Comparison of ENCODE assay signal across 10 cellular contexts in the genomic region with DNA sequence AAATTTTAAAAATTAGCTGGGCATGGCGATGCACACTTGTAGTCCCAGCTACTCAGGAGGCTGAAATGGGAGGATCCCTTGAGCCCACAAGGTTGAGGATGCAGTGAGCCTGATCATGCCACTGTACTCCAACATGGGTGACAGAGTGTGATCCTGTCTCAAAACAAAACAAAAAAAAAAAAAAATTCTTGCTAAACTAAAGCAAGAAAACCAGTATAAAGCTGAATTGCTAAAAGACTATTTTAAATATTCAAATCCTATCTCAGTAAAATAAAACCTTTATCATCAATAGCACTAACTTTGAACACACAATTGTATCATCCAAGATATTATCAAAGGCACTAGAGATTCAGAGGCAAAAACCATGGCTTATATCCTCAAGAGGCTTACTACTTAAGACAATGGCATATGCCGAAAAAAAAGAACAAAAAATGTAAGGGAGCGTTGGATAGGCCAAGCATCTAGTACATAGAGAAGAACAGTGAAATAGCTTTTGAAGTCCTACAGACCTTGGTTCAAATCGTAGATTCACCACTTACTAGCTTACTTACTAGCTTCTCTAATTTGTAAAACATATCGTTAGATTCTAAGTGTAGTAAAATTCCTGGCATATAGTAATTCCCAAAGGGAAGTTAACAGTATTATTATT. TPM values are rescaled to one million over a fixed set of nuclear protein-coding genes. Genes with fewer than 3 reads are reported as not detected.
A peak's percentile ranks its signal among the peaks of the same experiment; 100 is the strongest.
DNase-seq lines count a peak whose midpoint lies in the region; ATAC-seq and TF ChIP-seq lines count a peak whose summit lies in the region.
"Had no signal": no experiment of that assay in that cellular context is flagged by ENCODE, and none has a peak within 500 bp of the region (broad histone marks: within the 10 kb centered on the region; RNA-seq: fewer than 3 reads in every experiment).

No MANE protein-coding gene starts in this region.

- no peak for TF ChIP-seq POLR2A in stomach (IDR thresholded peaks at IDR 0.05)

- no peaks in the 10 kb centered on the region for H3K9me2 ChIP-seq in SK-N-SH

- DNase-seq in SK-N-SH (no peak), RWPE2 (ENCODE audit: low spot score) (no peak), globus pallidus (ENCODE audit: low spot score) (peak; percentile 16), stomach (no peak), GM20000 (ENCODE audit: low spot score) (no peak), epidermal melanocyte (ENCODE audit: insufficient read length, low spot score) (no peak)
- DNase-seq: activated effector memory CD4-positive, alpha-beta T cell treated with Interleukin-2 at 50 U/mL for 16 hours; NCI-H146 had no signal

- TF ChIP-seq EP300 in SK-N-SH (IDR thresholded peaks at IDR 0.05; ENCODE audit: borderline replicate concordance in 1 of 2, low read depth in 1 of 2, low read length in 1 of 2) (no peak), stomach (IDR thresholded peaks at IDR 0.05) (no peak)

- TF ChIP-seq RAD21 in SK-N-SH (IDR thresholded peaks at IDR 0.05; ENCODE audit: low read length), result no peak

- peaks cover 5% of the 10 kb centered on the region for H3F3A ChIP-seq in SK-N-SH (replicated peaks; ENCODE audit: insufficient read depth)

- intact Hi-C loops in stomach (cut with DNase I; ENCODE audit: low total_unique reads), result no loop called here

- H3K27me3 ChIP-seq in SK-N-SH (ENCODE audit: insufficient read depth), result no peaks in the 10 kb centered on the region
- H3K27me3 ChIP-seq in RWPE2 (ENCODE audit: insufficient read depth, poor library complexity, severe bottlenecking), result no peaks in the 10 kb centered on the region
- no peaks in the 10 kb centered on the region for H3K27me3 ChIP-seq in stomach

- POLR2A ChIA-PET in SK-N-SH (lab: Yijun Ruan, JAX), result no interaction called here

- peak overlapping the region; percentile 95; the same call in 1 of the 2 replicates for H3K4me2 ChIP-seq in SK-N-SH

- no peak overlapping the region for H3K9ac ChIP-seq in SK-N-SH

- ATAC-seq in SK-N-SH treated with all-trans-retinoic acid at 6 μM for 48 hours (no peak), RWPE2 (ENCODE audit: low read depth) (no peak), HG02571 (IDR thresholded peaks at IDR 0.05; ENCODE audit: unreplicated experiment) (no peak)

- TF ChIP-seq CTCF in SK-N-SH (IDR thresholded peaks at IDR 0.05) (no peak), RWPE2 (IDR thresholded peaks at IDR 0.05; ENCODE audit: poor library complexity, severe bottlenecking) (no peak), stomach (IDR thresholded peaks at IDR 0.05) (no peak), GM20000 (IDR thresholded peaks at IDR 0.05; ENCODE audit: extremely low read depth, missing control alignments) (no peak)

- no peak overlapping the region for H2AFZ ChIP-seq in SK-N-SH (ENCODE audit: low read depth)

- H3K9me3 ChIP-seq in SK-N-SH, result no peaks in the 10 kb centered on the region
- no peaks in the 10 kb centered on the region for H3K9me3 ChIP-seq in RWPE2 (ENCODE audit: severe bottlenecking)
- no peaks in the 10 kb centered on the region for H3K9me3 ChIP-seq in stomach

- peaks cover 60% of the 10 kb centered on the region for H4K20me1 ChIP-seq in SK-N-SH (ENCODE audit: insufficient read depth)

- H3K79me2 ChIP-seq in SK-N-SH (ENCODE audit: insufficient read depth), result peaks cover 82% of the 10 kb centered on the region

- H3K27ac ChIP-seq in SK-N-SH (ENCODE audit: low read depth in 2 of 2, low read length in 1 of 2) (peak overlapping the region in 1 of 2 experiments; percentile 69; a peak in 1 of 4 replicates), RWPE2 (ENCODE audit: poor library complexity, severe bottlenecking) (peak overlapping the region; percentile 78), stomach (peak overlapping the region in 4 of 5 donors; percentile 22 to 94 (median 60))

- H3K4me1 ChIP-seq in SK-N-SH (ENCODE audit: control insufficient read depth in 1 of 2, insufficient read depth in 2 of 2, low read depth in 1 of 2, low read length in 1 of 2), result peaks cover 10 to 19% of the 10 kb centered on the region in 2 experiments; a peak in 3 of 4 replicates
- H3K4me1 ChIP-seq in RWPE2 (ENCODE audit: insufficient read depth, poor library complexity, severe bottlenecking), result peaks cover 28% of the 10 kb centered on the region
- H3K4me1 ChIP-seq in stomach, result peaks cover 35 to 83% (median 62%) of the 10 kb centered on the region in 4 donors

- WGBS in SK-N-SH (ENCODE audit: low lambda C conversion rate), result 94% methylated on average over 5 of the region's 5 CpGs
- WGBS in stomach, 5 donors, result 76 to 81% (median 77%) methylated on average over 5 of the region's 5 CpGs

- H3K36me3 ChIP-seq in SK-N-SH (replicated peaks in 1 of 2; ENCODE audit: control insufficient read depth in 1 of 2, insufficient read depth in 2 of 2, low read length in 1 of 2) (no peaks in the 10 kb centered on the region), RWPE2 (ENCODE audit: low read depth) (no peaks in the 10 kb centered on the region), stomach (no peaks in the 10 kb centered on the region)

- CTCF ChIA-PET in SK-N-SH (lab: Yijun Ruan, JAX), result interaction anchor here (1.3 kb wide), 1 partner anchor 11 kb away, joined by 3 read pairs; no protein-coding TSS in a partner anchor

- H3K4me3 ChIP-seq in SK-N-SH (ENCODE audit: low read depth in 2 of 2, low read length in 1 of 2) (0 out of 4 replicates have a peak overlapping the region, but pooled peaks of 1 of the 2 experiments have one; percentile 7), RWPE2 (ENCODE audit: severe bottlenecking) (no peak overlapping the region), stomach (peak overlapping the region in 1 of 4 donors; percentile 38)

TF ChIP-seq in SK-N-SH, 30 proteins besides CTCF, POLR2A, EP300 and RAD21 (continues in another document):
- TF ChIP-seq, protein P1, sequence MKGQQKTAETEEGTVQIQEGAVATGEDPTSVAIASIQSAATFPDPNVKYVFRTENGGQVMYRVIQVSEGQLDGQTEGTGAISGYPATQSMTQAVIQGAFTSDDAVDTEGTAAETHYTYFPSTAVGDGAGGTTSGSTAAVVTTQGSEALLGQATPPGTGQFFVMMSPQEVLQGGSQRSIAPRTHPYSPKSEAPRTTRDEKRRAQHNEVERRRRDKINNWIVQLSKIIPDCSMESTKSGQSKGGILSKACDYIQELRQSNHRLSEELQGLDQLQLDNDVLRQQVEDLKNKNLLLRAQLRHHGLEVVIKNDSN (IDR thresholded peaks at IDR 0.05; ENCODE audit: borderline replicate concordance, low read depth), result no peak
- no peak for TF ChIP-seq RCOR1 (IDR thresholded peaks at IDR 0.05; ENCODE audit: low read length)
- TF ChIP-seq, protein P2, sequence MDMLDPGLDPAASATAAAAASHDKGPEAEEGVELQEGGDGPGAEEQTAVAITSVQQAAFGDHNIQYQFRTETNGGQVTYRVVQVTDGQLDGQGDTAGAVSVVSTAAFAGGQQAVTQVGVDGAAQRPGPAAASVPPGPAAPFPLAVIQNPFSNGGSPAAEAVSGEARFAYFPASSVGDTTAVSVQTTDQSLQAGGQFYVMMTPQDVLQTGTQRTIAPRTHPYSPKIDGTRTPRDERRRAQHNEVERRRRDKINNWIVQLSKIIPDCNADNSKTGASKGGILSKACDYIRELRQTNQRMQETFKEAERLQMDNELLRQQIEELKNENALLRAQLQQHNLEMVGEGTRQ (IDR thresholded peaks at IDR 0.05; ENCODE audit: borderline replicate concordance, low read depth, low read length), result no peak
- no peak for TF ChIP-seq FOSL2 (IDR thresholded peaks at IDR 0.05; ENCODE audit: borderline replicate concordance, low read depth)
- TF ChIP-seq TCF12 (IDR thresholded peaks at IDR 0.05), result no peak
- no peak for TF ChIP-seq PBX3 (IDR thresholded peaks at IDR 0.05)

TF ChIP-seq in SK-N-SH treated with all-trans-retinoic acid at 6 μM for 48 hours, 23 proteins besides CTCF, POLR2A, EP300 and RAD21:
- no peak for TF ChIP-seq ZNF70 (CRISPR knock-in tag; IDR thresholded peaks at IDR 0.05)
- TF ChIP-seq GLIS3 (CRISPR knock-in tag; IDR thresholded peaks at IDR 0.05), result no peak
- TF ChIP-seq CSDC2 (CRISPR knock-in tag; IDR thresholded peaks at IDR 0.05), result no peak

RNA-seq across cellular contexts. Expression of gene EPS15, which starts 3.6 kb away (rescaled TPM):
- polyA plus RNA-seq in SK-N-SH (2012; rRNA removed) (17.0 and 23.1 TPM in 2 replicates), stomach (10 to 100 TPM; 13.3 to 23.4 (median 15.3) TPM)
- polyA plus RNA-seq in SK-N-SH (2012; cell fraction: cytosol; rRNA removed), result 25.7 and 29.7 TPM in 2 replicates
- 14.2 and 41.4 TPM in 2 replicates for polyA plus RNA-seq in SK-N-SH (2012; cell fraction: nucleus; rRNA removed)
- 100 to 1,000 TPM in 1 of 5 donors, 10 to 100 TPM in 4; 43.8 to 139 (median 67.4) TPM for total RNA-seq in stomach
